8 cellular contexts compared by ENCODE assay signal in genomic region chr1:154937988-154938386, GRCh38. TPM values are rescaled to one million over a fixed set of nuclear protein-coding genes. Genes with fewer than 3 reads are reported as not detected.
DNase-seq lines count a peak whose midpoint lies in the region; ATAC-seq and TF ChIP-seq lines count a peak whose summit lies in the region.

No MANE protein-coding gene starts in this region.

- peaks cover 2% of the 10 kb centered on the region for H3K27me3 ChIP-seq in AG04450 (ENCODE audit: control insufficient read depth, insufficient read depth, low read length)

- H3K4me3 Mint-ChIP-seq in chondrocyte (ENCODE audit: unreplicated experiment) (peak overlapping the region; percentile 93), natural killer cell (peak overlapping the region; percentile 100)

- intact Hi-C loops in natural killer cell (cut with micrococcal nuclease): loop anchor here (1.0 to 5.0 kb wide), 8 partner anchors 18 to 381 kb away; partner anchors contain the start of genes ADAR, CKS1B, EFNA4 and FLAD1

- no peaks in the 10 kb centered on the region for H3K9me3 ChIP-seq in AG04450 (ENCODE audit: control insufficient read depth, insufficient read depth, low read length)
- H3K9me3 ChIP-seq in KOPT-K1 (ENCODE audit: insufficient read depth, low read length, poor library complexity, severe bottlenecking): no peaks in the 10 kb centered on the region

- peak overlapping the region; percentile 99 for H3K27ac ChIP-seq in AG04450 (ENCODE audit: low read depth, low read length)
- H3K27ac ChIP-seq in KOPT-K1 (ENCODE audit: low read depth, low read length, poor library complexity, severe bottlenecking): peak overlapping the region; percentile 92

- H3K27ac Mint-ChIP-seq in chondrocyte (ENCODE audit: unreplicated experiment): peak overlapping the region; percentile 98
- peak overlapping the region; percentile 99 to 100 for H3K27ac Mint-ChIP-seq in natural killer cell

- peak overlapping the region; percentile 72 for H3K4me3 ChIP-seq in AG04450 (ENCODE audit: low read depth, low read length)

- DNase-seq in AG04450 (ENCODE audit: low read depth, low spot score) (no peak), chondrocyte (ENCODE audit: low spot score) (no peak), natural killer cell (no peak), NOMO-1 treated with DMSO at 0.1 percent for 48 hours (lab: John Stamatoyannopoulos, UW; ENCODE audit: unreplicated experiment) (no peak), NCI-H2171 (lab: John Stamatoyannopoulos, UW) (no peak)
- no peak for DNase-seq in stimulated activated naive CD4-positive, alpha-beta T cell (lab: John Stamatoyannopoulos, UW)

- TF ChIP-seq CTCF in AG04450 (IDR thresholded peaks at IDR 0.05; ENCODE audit: low read depth, low read length) (no peak), chondrocyte (IDR thresholded peaks at IDR 0.05) (no peak), natural killer cell (IDR thresholded peaks at IDR 0.05) (no peak)

- H3K27me3 Mint-ChIP-seq in chondrocyte (ENCODE audit: low read depth) (no peaks in the 10 kb centered on the region), natural killer cell (ENCODE audit: low read depth in 2 of 2) (no peaks in the 10 kb centered on the region)

- H3K36me3 Mint-ChIP-seq in chondrocyte (ENCODE audit: low read depth) (no peaks in the 10 kb centered on the region), natural killer cell (no peaks in the 10 kb centered on the region)

- H3K4me1 Mint-ChIP-seq in chondrocyte (ENCODE audit: low read depth) (peaks cover 34% of the 10 kb centered on the region), natural killer cell (peaks cover 19 to 40% of the 10 kb centered on the region in 2 donors)

- H3K9me3 Mint-ChIP-seq in chondrocyte (ENCODE audit: low read depth): no peaks in the 10 kb centered on the region
- H3K9me3 Mint-ChIP-seq in natural killer cell: no peaks in the 10 kb centered on the region

- ATAC-seq in natural killer cell (no peak), GM19455 (IDR thresholded peaks at IDR 0.05; ENCODE audit: unreplicated experiment) (no peak)

- CTCF ChIA-PET in AG04450 (lab: Charles Lee): interaction anchor here (1.2 to 1.5 kb wide), 2 partner anchors 147 to 378 kb away, joined by 3 to 6 read pairs; no protein-coding TSS in a partner anchor

- H3K36me3 ChIP-seq in KOPT-K1 (ENCODE audit: insufficient read depth, low read length): no peaks in the 10 kb centered on the region

- POLR2A ChIA-PET in AG04450 (lab: Yijun Ruan, JAX): no interaction called here

RNA-seq across cellular contexts. Expression of gene PMVK, which starts 1.5 kb away (rescaled TPM):
- polyA plus RNA-seq in AG04450 (2011; rRNA removed): 21.0 and 24.7 TPM in 2 replicates
- polyA minus RNA-seq in AG04450 (2011; rRNA and poly(A)+ RNA removed): 9.0 and 10.2 TPM in 2 replicates
- total RNA-seq in chondrocyte: 27.5 to 31.6 TPM (median 30.7 TPM) in 3 replicates
- total RNA-seq in natural killer cell: 10 to 100 TPM in 2 of 3 donors, 1 to 10 TPM in 1; 9.0 to 12.1 (median 11.0) TPM

RNA-seq across cellular contexts. Expression of gene PBXIP1, which starts 17.9 kb away (rescaled TPM):
- 72.2 and 87.1 TPM in 2 replicates for polyA plus RNA-seq in AG04450 (2011; rRNA removed)
- 36.1 and 49.5 TPM in 2 replicates for polyA minus RNA-seq in AG04450 (2011; rRNA and poly(A)+ RNA removed)
- total RNA-seq in chondrocyte (47.1 to 60.2 TPM (median 57.1 TPM) in 3 replicates), natural killer cell (100 to 1,000 TPM; 158 to 200 (median 197) TPM)

RNA-seq across cellular contexts. Expression of gene PYGO2, which starts 23.6 kb away (rescaled TPM):
- 18.1 and 19.3 TPM in 2 replicates for polyA plus RNA-seq in AG04450 (2011; rRNA removed)
- polyA minus RNA-seq in AG04450 (2011; rRNA and poly(A)+ RNA removed): 14.3 and 14.8 TPM in 2 replicates
- total RNA-seq in chondrocyte (23.2 to 27.2 TPM (median 24.0 TPM) in 3 replicates), natural killer cell (10 to 100 TPM; 21.6 to 32.1 (median 27.5) TPM)

RNA-seq across cellular contexts. Expression of gene SHC1, which starts 32.6 kb away (rescaled TPM):
- polyA plus RNA-seq in AG04450 (2011; rRNA removed): 371 and 409 TPM in 2 replicates
- 335 and 453 TPM in 2 replicates for polyA minus RNA-seq in AG04450 (2011; rRNA and poly(A)+ RNA removed)
- 251 to 316 TPM (median 256 TPM) in 3 replicates for total RNA-seq in chondrocyte
- 100 to 1,000 TPM in 1 of 3 donors, 10 to 100 TPM in 2; 94.6 to 112 (median 96.8) TPM for total RNA-seq in natural killer cell

RNA-seq across cellular contexts. Expression of gene CKS1B, which starts 36.5 kb away (rescaled TPM):
- 66.4 and 81.3 TPM in 2 replicates for polyA plus RNA-seq in AG04450 (2011; rRNA removed)
- polyA minus RNA-seq in AG04450 (2011; rRNA and poly(A)+ RNA removed): 32.1 and 34.2 TPM in 2 replicates
- total RNA-seq in chondrocyte: 23.2 to 34.0 TPM (median 26.8 TPM) in 3 replicates
- 10 to 100 TPM in 2 of 3 donors, 1 to 10 TPM in 1; 8.5 to 13.0 (median 12.9) TPM for total RNA-seq in natural killer cell
